28 cellular contexts compared by ENCODE assay signal in the genomic region with DNA sequence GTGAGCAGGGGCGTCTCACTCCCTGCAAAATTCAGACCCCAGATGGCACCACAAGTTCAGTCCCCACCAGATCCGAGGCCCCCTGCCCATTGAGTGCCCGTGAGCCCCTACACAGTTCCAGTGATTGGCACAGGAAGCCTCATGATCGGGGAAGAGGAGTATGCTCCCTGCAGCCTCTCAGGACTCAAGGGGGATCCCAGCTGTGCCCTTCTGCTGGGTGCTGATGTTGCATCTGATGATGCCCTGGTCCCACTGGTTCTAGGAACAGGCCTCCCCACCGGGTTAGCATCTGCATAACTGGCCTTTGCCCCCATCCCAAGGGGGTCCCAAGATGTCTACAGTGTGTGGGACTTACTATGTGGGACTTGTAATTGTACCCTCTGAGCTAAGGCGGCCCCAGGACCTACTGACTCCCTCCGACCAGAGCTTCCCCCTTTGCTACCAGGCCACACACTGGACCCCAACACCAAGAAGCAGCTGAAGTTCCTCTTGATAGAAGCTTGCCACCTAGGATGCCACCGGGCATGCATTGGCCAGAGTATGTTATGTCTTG. TPM values are rescaled to one million over a fixed set of nuclear protein-coding genes. Genes with fewer than 3 reads are reported as not detected.
"Had no signal": no experiment of that assay in that cellular context is flagged by ENCODE, and none has a peak within 500 bp of the region (broad histone marks: within the 10 kb centered on the region; RNA-seq: fewer than 3 reads in every experiment).

No MANE protein-coding gene starts in this region.

- H3K36me3 ChIP-seq: gastrocnemius medialis, left lung, ovary, spleen, tibial artery had no signal

- H3K27me3 ChIP-seq: ovary, testis had no signal

- ATAC-seq: gastrocnemius medialis; left lung; naive thymus-derived CD8-positive, alpha-beta T cell; psoas muscle; right cardiac atrium; stimulated activated memory B cell treated with anti-CD40 and anti-IgM and Interleukin-4, amounts not matched to agents 10 μg/mL and 1 μg/mL and 100 μg/mL, for 72 hours; stimulated activated naive CD8-positive, alpha-beta T cell treated with anti-CD3 and anti-CD28 coated beads, Interleukin-15, Interleukin-2, amounts not matched to agents 100 U/mL and 50 U/mL, for 24 hours had no signal

- H3K27ac ChIP-seq: coronary artery, gastrocnemius medialis, left lung, ovary, psoas muscle, skin epidermis, spleen, testis, tibial artery had no signal

- DNase-seq: dermis blood vessel endothelial cell; effector memory CD4-positive, alpha-beta T cell; foreskin fibroblast; gastrocnemius medialis; kidney; mammary epithelial cell; mesendoderm; naive thymus-derived CD8-positive, alpha-beta T cell; nephron progenitor cell; occipital lobe; ovary; psoas muscle; right cardiac atrium; spleen; stimulated activated CD4-positive, alpha-beta T cell treated with anti-CD3 and anti-CD28 coated beads, Interleukin-4, amount 100 ng/mL, for 4 hours; stimulated activated naive CD8-positive, alpha-beta T cell treated with anti-CD3 and anti-CD28 coated beads, Interleukin-15, Interleukin-2, amounts not matched to agents 100 U/mL and 50 U/mL, for 24 hours; substantia nigra; testis had no signal

- H3K4me3 ChIP-seq: coronary artery, gastrocnemius medialis, left lung, ovary, psoas muscle, skin epidermis, spleen, testis, tibial artery had no signal

- H3K9me3 ChIP-seq: gastrocnemius medialis, left lung, ovary, psoas muscle, spleen, testis, tibial artery had no signal

RNA-seq across cellular contexts. Expression of a gene that starts 8.6 kb away (rescaled TPM):
- total RNA-seq: dermis blood vessel endothelial cell; gastrocnemius medialis; glomerular endothelial cell; kidney; lower leg skin; mammary epithelial cell; myocyte; naive thymus-derived CD8-positive, alpha-beta T cell; occipital lobe; psoas muscle; renal cortical epithelial cell; right cardiac atrium; spleen had no signal
- polyA plus RNA-seq: esophagus; naive thymus-derived CD8-positive, alpha-beta T cell; psoas muscle; right cardiac atrium; spleen had no signal

RNA-seq across cellular contexts. Expression of a gene that starts 36.7 kb away (rescaled TPM):
- total RNA-seq: dermis blood vessel endothelial cell; gastrocnemius medialis; glomerular endothelial cell; kidney; lower leg skin; mammary epithelial cell; myocyte; naive thymus-derived CD8-positive, alpha-beta T cell; occipital lobe; psoas muscle; renal cortical epithelial cell; right cardiac atrium; spleen had no signal
- polyA plus RNA-seq: esophagus; naive thymus-derived CD8-positive, alpha-beta T cell; ovary; psoas muscle; right cardiac atrium; spleen had no signal

RNA-seq across cellular contexts. Expression of a gene that starts 40.7 kb away (rescaled TPM):
- total RNA-seq: dermis blood vessel endothelial cell; gastrocnemius medialis; glomerular endothelial cell; left lung; lower leg skin; mammary epithelial cell; myocyte; naive thymus-derived CD8-positive, alpha-beta T cell; occipital lobe; psoas muscle; renal cortical epithelial cell; right cardiac atrium; spleen had no signal
- polyA plus RNA-seq: esophagus; mammary epithelial cell; naive thymus-derived CD8-positive, alpha-beta T cell; ovary; right cardiac atrium; spleen had no signal
